In genomic region chr15:85854345-85855097, GRCh38 we compare ENCODE assay signal across 8 cellular contexts. TPM values are rescaled to one million over a fixed set of nuclear protein-coding genes. Genes with fewer than 3 reads are reported as not detected.
A peak's percentile ranks its signal among the peaks of the same experiment; 100 is the strongest.
DNase-seq lines count a peak whose midpoint lies in the region; ATAC-seq, FAIRE-seq and TF ChIP-seq lines count a peak whose summit lies in the region.

No MANE protein-coding gene starts in this region.

- H3K27me3 ChIP-seq in transverse colon = peaks cover 22% of the 10 kb centered on the region

- in situ Hi-C loops in transverse colon (cut with MboI; ENCODE audit: low pct_ligation_motif_present in 1 of 4, low pct_unique_long_range_greater_than_20kb in 1 of 4, low sequenced_read_pairs in 3 of 4) = loop anchor here in 2 of 4 donors (25.0 kb wide), 3 partner anchors 758 to 908 kb away; no protein-coding TSS in a partner anchor

- intact Hi-C loops in transverse colon (cut with DNase I; ENCODE audit: low total_unique reads) = no loop called here

- TF ChIP-seq POLR2A in erythroblast (IDR thresholded peaks at IDR 0.05; ENCODE audit: low read length) (no peak), transverse colon (IDR thresholded peaks at IDR 0.05) (no peak)

- no peak overlapping the region for H3K4me3 ChIP-seq in transverse colon

- no peaks in the 10 kb centered on the region for H3K9me3 ChIP-seq in transverse colon

- peak; percentile 88 for DNase-seq in GM03348 (ENCODE audit: low spot score)
- DNase-seq in NCI-H2196 treated with DMSO at 0.1 percent for 48 hours (lab: John Stamatoyannopoulos, UW; ENCODE audit: unreplicated experiment) = peak; percentile 13
- peak; percentile 29 to 46 for DNase-seq in activated CD4-positive, alpha-beta T cell treated with anti-CD3 and anti-CD28 coated beads, Interleukin-2, amount 50 U/mL, for 48 hours
- DNase-seq in erythroblast (lab: John Stamatoyannopoulos, UW) = peak; percentile 59 to 78
- DNase-seq in mucosa of gallbladder (ENCODE audit: low spot score) = peak; percentile 48
- DNase-seq in transverse colon = peak; percentile 24

- peak; percentile 75 for ATAC-seq in HG02870 (IDR thresholded peaks at IDR 0.05; ENCODE audit: unreplicated experiment)

- H3K36me3 ChIP-seq in transverse colon = no peaks in the 10 kb centered on the region

- TF ChIP-seq EP300 in transverse colon (IDR thresholded peaks at IDR 0.05; ENCODE audit: low read depth) = no peak

- peak; percentile 82 for FAIRE-seq in A204.1 (lab: Jason Lieb, UNC)

- H3K27ac ChIP-seq in transverse colon = no peak overlapping the region

- WGBS in transverse colon (ENCODE audit: low coverage in 1 of 2), 2 donors = 21 to 38% methylated on average over 7 to 11 of the region's 11 CpGs

- H3K4me1 ChIP-seq in transverse colon = peaks cover 0 to 14% (median 5%) of the 10 kb centered on the region in 4 donors

- TF ChIP-seq CTCF in transverse colon (IDR thresholded peaks at IDR 0.05) = peak; percentile 74 to 87 (median 83)

RNA-seq across cellular contexts. Expression of gene KLHL25, which starts 59.8 kb away (rescaled TPM):
- 12.5 TPM for total RNA-seq in mucosa of gallbladder
- total RNA-seq in transverse colon = 10 to 100 TPM; 10.1 to 36.0 (median 10.8) TPM

Comparison
In these comparisons a context has a peak if more than half of its experiments do, and no peak if none do; other contexts are left out.
1. DNase-seq: peak in every context shown above with its lines; median percentile 88 in GM03348; 68 in erythroblast; 48 in mucosa of gallbladder; 38 in activated CD4-positive, alpha-beta T cell treated with anti-CD3 and anti-CD28 coated beads, Interleukin-2, amount 50 U/mL, for 48 hours; 24 in transverse colon; 13 in NCI-H2196 treated with DMSO at 0.1 percent for 48 hours.